8 cellular contexts compared by ENCODE assay signal in genomic region chr17:63478814-63479494, GRCh38. TPM values are rescaled to one million over a fixed set of nuclear protein-coding genes. Genes with fewer than 3 reads are reported as not detected.
DNase-seq lines count a peak whose midpoint lies in the region; ATAC-seq, FAIRE-seq and TF ChIP-seq lines count a peak whose summit lies in the region.

No MANE protein-coding gene starts in this region.

- H3K9me3 ChIP-seq in A549: no peaks in the 10 kb centered on the region
- no peaks in the 10 kb centered on the region for H3K9me3 ChIP-seq in NT2/D1 (ENCODE audit: insufficient read depth, low read length)

- peak; percentile 90 for TF ChIP-seq CTCF in A549 (IDR thresholded peaks at IDR 0.05)

- H3K27me3 ChIP-seq in NT2/D1 (ENCODE audit: insufficient read depth, insufficient read length): peaks cover 16% of the 10 kb centered on the region

- DNase-seq in A549 (ENCODE audit: low read depth in 1 of 2, low spot score in 1 of 2) (peak; percentile 92 to 99), NT2/D1 (ENCODE audit: low read depth, low spot score) (peak; percentile 58), epithelial cell of prostate (ENCODE audit: low read depth, low spot score) (peak; percentile 74), myocyte (ENCODE audit: low read depth) (peak; percentile 91)
- peak; percentile 34 for DNase-seq in activated CD8-positive, alpha-beta memory T cell treated with anti-CD3 and anti-CD28 coated beads, Interleukin-2, amount 50 U/mL, for 1 hour (ENCODE audit: extremely low read depth)
- DNase-seq in stimulated activated CD8-positive, alpha-beta memory T cell treated with anti-CD3 and anti-CD28 coated beads, Interleukin-7, amount 100 ng/mL, for 1 hour (ENCODE audit: low read depth in 2 of 2): peak; percentile 40 to 55

- no peak overlapping the region for H3K4me3 ChIP-seq in A549
- no peak overlapping the region for H3K4me3 ChIP-seq in NT2/D1 (ENCODE audit: insufficient read length, low read depth)

- peak overlapping the region; percentile 47 for H3K4me2 ChIP-seq in A549

- 34% methylated on average over 15 of the region's 16 CpGs for WGBS in A549 (ENCODE audit: missing lambda C conversion rate)

- POLR2A ChIA-PET in A549 (lab: Yijun Ruan, JAX): interaction anchor here (0.6 to 1.3 kb wide), 5 partner anchors 33 to 807 kb away, joined by 3 to 4 read pairs (median 4); partner anchors contain the start of genes CYB561 and MAP3K3

- FAIRE-seq in A549 (lab: Jason Lieb, UNC): peak; percentile 77

- peak; percentile 84 to 95 for ATAC-seq in A549
- ATAC-seq in GM18502 (IDR thresholded peaks at IDR 0.05; ENCODE audit: poor library complexity, unreplicated experiment): peak; percentile 77
- ATAC-seq in HG03460 (IDR thresholded peaks at IDR 0.05; ENCODE audit: unreplicated experiment): peak; percentile 68

- no peak for TF ChIP-seq EP300 in A549 (IDR thresholded peaks at IDR 0.05)

- TF ChIP-seq POLR2A in A549 (IDR thresholded peaks at IDR 0.05; ENCODE audit: low read length): no peak

- H3K4me1 ChIP-seq in A549 (peaks cover 13% of the 10 kb centered on the region), NT2/D1 (ENCODE audit: insufficient read depth, insufficient read length) (peaks cover 28% of the 10 kb centered on the region)

- H3K27ac ChIP-seq in A549 (peak overlapping the region in 1 of 2 experiments; percentile 57; a peak in 3 of 6 replicates), epithelial cell of prostate (no peak overlapping the region)

- no peaks in the 10 kb centered on the region for H3K36me3 ChIP-seq in NT2/D1 (ENCODE audit: insufficient read depth, insufficient read length, low read length)

- peak; percentile 84 to 88 for TF ChIP-seq RAD21 in A549 (conservative IDR thresholded peaks at IDR 0.05 in 1 of 2, IDR thresholded peaks at IDR 0.05 in 1 of 2)

- no peak overlapping the region for H3K9ac ChIP-seq in NT2/D1 (ENCODE audit: insufficient read length, low read depth)

- CTCF ChIA-PET in A549 (lab: Yijun Ruan, JAX): interaction anchor here (0.6 to 13.8 kb wide), 49 partner anchors 9 to 822 kb away, joined by 3 to 347 read pairs (median 5); partner anchors contain the start of genes CYB561 and DCAF7

TF ChIP-seq in A549, 52 proteins besides CTCF, POLR2A, EP300 and RAD21:
- TF ChIP-seq HOXB13 (CRISPR knock-in tag; IDR thresholded peaks at IDR 0.05; ENCODE audit: low read depth) (no peak), SMC3 (IDR thresholded peaks at IDR 0.05) (peak; percentile 93), FOSL2 (IDR thresholded peaks at IDR 0.05) (no peak), FOSL2 (CRISPR knock-in tag; IDR thresholded peaks at IDR 0.05) (peak; percentile 55), MAX (IDR thresholded peaks at IDR 0.05) (peak; percentile 38; the same call in 1 of the 2 replicates)

RNA-seq across cellular contexts. Expression of gene ACE, which starts 2.1 kb away (rescaled TPM):
- polyA plus RNA-seq in A549 (2011; rRNA removed) (0.22 and 0.38 TPM in 2 replicates), A549 (2017; fragmentation: RNase III; extraction: RNeasy Plus Mini Kit Qiagen cat#74134 plus additional on column Dnase treatment) (0.31 to 0.52 TPM (median 0.32 TPM) in 3 replicates)
- 0.26 and 0.45 TPM in 2 replicates for polyA plus RNA-seq in A549 (2012; cell fraction: cytosol; rRNA removed)
- 0.81 and 1.6 TPM in 2 replicates for polyA plus RNA-seq in A549 (2012; cell fraction: nucleus; rRNA removed)
- polyA minus RNA-seq in A549 (2011; rRNA and poly(A)+ RNA removed): 1.4 and 1.9 TPM in 2 replicates
- total RNA-seq in myocyte: 0.21 and 0.36 TPM in 2 replicates
- 0.23 TPM for polyA plus RNA-seq in myocyte (2012)

RNA-seq across cellular contexts. Expression of gene CYB561, which starts 32.8 kb away (rescaled TPM):
- polyA plus RNA-seq in A549 (2011; rRNA removed) (16.6 and 19.7 TPM in 2 replicates), A549 (2017; fragmentation: RNase III; extraction: RNeasy Plus Mini Kit Qiagen cat#74134 plus additional on column Dnase treatment) (26.8 to 29.8 TPM (median 27.2 TPM) in 3 replicates)
- 23.2 and 33.5 TPM in 2 replicates for polyA plus RNA-seq in A549 (2012; cell fraction: cytosol; rRNA removed)
- polyA plus RNA-seq in A549 (2012; cell fraction: nucleus; rRNA removed): 43.4 and 61.5 TPM in 2 replicates
- polyA minus RNA-seq in A549 (2011; rRNA and poly(A)+ RNA removed): 29.3 and 38.2 TPM in 2 replicates
- 2.9 and 4.6 TPM in 2 replicates for total RNA-seq in myocyte
- 3.0 TPM for polyA plus RNA-seq in myocyte (2012)

RNA-seq across cellular contexts. Expression of gene KCNH6, which starts 44.2 kb away (rescaled TPM):
- not detected in 2 replicates for polyA plus RNA-seq in A549 (2011; rRNA removed)
- not detected in 2 replicates for polyA plus RNA-seq in A549 (2012; cell fraction: cytosol; rRNA removed)
- 0.01 TPM in 1 of 2 replicates, not detected in the other for polyA plus RNA-seq in A549 (2012; cell fraction: nucleus; rRNA removed)
- polyA plus RNA-seq in A549 (2017; fragmentation: RNase III; extraction: RNeasy Plus Mini Kit Qiagen cat#74134 plus additional on column Dnase treatment): not detected in 3 replicates
- not detected in 2 replicates for polyA minus RNA-seq in A549 (2011; rRNA and poly(A)+ RNA removed)
- not detected in 2 replicates for total RNA-seq in myocyte
- polyA plus RNA-seq in myocyte (2012): not detected

Comparison
In these comparisons a context has a peak if more than half of its experiments do, and no peak if none do; other contexts are left out.
1. DNase-seq: peak in every context shown above with its lines; median percentile 96 in A549; 91 in myocyte; 74 in epithelial cell of prostate; 58 in NT2/D1; 48 in stimulated activated CD8-positive, alpha-beta memory T cell treated with anti-CD3 and anti-CD28 coated beads, Interleukin-7, amount 100 ng/mL, for 1 hour; 34 in activated CD8-positive, alpha-beta memory T cell treated with anti-CD3 and anti-CD28 coated beads, Interleukin-2, amount 50 U/mL, for 1 hour.